In the genomic region with DNA sequence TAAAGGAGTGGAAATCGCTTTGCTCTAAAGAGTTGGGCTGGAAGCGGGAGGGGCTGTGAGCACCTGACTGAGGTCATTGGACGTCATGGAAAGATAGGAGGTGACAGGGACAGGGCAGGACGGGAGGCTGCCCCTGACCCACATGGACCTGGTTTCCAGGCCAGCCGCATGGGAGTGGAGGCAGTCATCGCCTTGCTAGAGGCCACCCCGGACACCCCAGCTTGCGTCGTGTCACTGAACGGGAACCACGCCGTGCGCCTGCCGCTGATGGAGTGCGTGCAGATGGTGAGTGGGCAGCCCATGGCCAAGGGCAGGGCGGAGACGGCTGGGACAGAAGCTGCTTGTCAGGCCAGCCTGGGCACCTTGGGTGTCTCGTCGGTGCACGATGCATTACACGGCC, we compare ENCODE assay signal across 25 cellular contexts.
"Had no signal": no experiment of that assay in that cellular context is flagged by ENCODE, and none has a peak within 500 bp of the region (broad histone marks: within the 10 kb centered on the region; RNA-seq: fewer than 3 reads in every experiment).

No MANE protein-coding gene starts in this region.

- H3K4me1 ChIP-seq: breast epithelium had no signal

- H3K9me3 ChIP-seq: breast epithelium had no signal

- H3K27me3 ChIP-seq: breast epithelium had no signal

- H3K36me3 ChIP-seq: breast epithelium had no signal

- ATAC-seq: activated T-cell treated with anti-CD3 and anti-CD28 coated beads, Interleukin-2, amount 50 U/mL, for 72 hours; Panc1 had no signal

- H3K27ac ChIP-seq: breast epithelium had no signal

- H3K4me3 ChIP-seq: breast epithelium had no signal

- DNase-seq: activated B cell treated with CpG ODN at 0.5 μM for 24 hours; activated CD4-positive, alpha-beta memory T cell treated with anti-CD3 and anti-CD28 coated beads for 36 hours; activated CD4-positive, alpha-beta T cell treated with anti-CD3 and anti-CD28 coated beads for 1 hour; activated CD4-positive, alpha-beta T cell treated with anti-CD3 and anti-CD28 coated beads, Interleukin-2, amount 10 ng/mL, durations not matched to agents 24 days and 14 days; activated CD8-positive, alpha-beta memory T cell treated with anti-CD3 and anti-CD28 coated beads for 24 hours; activated gamma-delta T cell treated with Interleukin-2 at 50 U/mL for 16 hours; activated naive CD4-positive, alpha-beta T cell treated with anti-CD3 and anti-CD28 coated beads, Interleukin-2, amount 10 ng/mL, durations not matched to agents 7 days and 5 days; activated naive CD8-positive, alpha-beta T cell treated with anti-CD3 and anti-CD28 coated beads for 36 hours; activated T-cell treated with anti-CD3 and anti-CD28 coated beads, Interleukin-2, amount 50 U/mL, for 72 hours; central memory CD4-positive, alpha-beta T cell; Karpas-422; MM.1S; NCI-H1105; NCI-H1436 treated with DMSO at 0.1 percent for 48 hours; NCI-H187; NCI-H2081; NCI-H510A treated with DMSO at 0.1 percent for 48 hours; NCI-H69; NK-92 treated with Interleukin-12 subunit alpha and Interleukin-12 subunit beta, amount 100 ng/mL, for 24 hours; OCI-M1; RPMI8226; SHP77 treated with DMSO at 0.1 percent for 48 hours; T-helper 9 cell had no signal
